10 cellular contexts compared by ENCODE assay signal in genomic region chr12:6450091-6450868, GRCh38. TPM values are rescaled to one million over a fixed set of nuclear protein-coding genes. Genes with fewer than 3 reads are reported as not detected.
DNase-seq lines count a peak whose midpoint lies in the region; ATAC-seq, FAIRE-seq and TF ChIP-seq lines count a peak whose summit lies in the region.
"Had no signal": no experiment of that assay in that cellular context is flagged by ENCODE, and none has a peak within 500 bp of the region (broad histone marks: within the 10 kb centered on the region; RNA-seq: fewer than 3 reads in every experiment).

No MANE protein-coding gene starts in this region.

- no peaks in the 10 kb centered on the region for H3K27me3 Mint-ChIP-seq in activated CD4-positive, alpha-beta T cell treated with anti-CD3 and anti-CD28 coated beads, Interleukin-2, amount 10 ng/mL, durations not matched to agents 7 days and 5 days
- H3K27me3 Mint-ChIP-seq in astrocyte (ENCODE audit: low read depth, unreplicated experiment) (peaks cover 11% of the 10 kb centered on the region), memory B cell (no peaks in the 10 kb centered on the region)

- peak overlapping the region; percentile 78 for H3K9ac ChIP-seq in astrocyte (ENCODE audit: low read length)

- no peaks in the 10 kb centered on the region for H3K9me3 Mint-ChIP-seq in activated CD4-positive, alpha-beta T cell treated with anti-CD3 and anti-CD28 coated beads, Interleukin-2, amount 10 ng/mL, durations not matched to agents 7 days and 5 days
- H3K9me3 Mint-ChIP-seq in astrocyte (ENCODE audit: unreplicated experiment) (peaks cover 1% of the 10 kb centered on the region), memory B cell (no peaks in the 10 kb centered on the region)

- peak overlapping the region; percentile 100 for H3K4me3 Mint-ChIP-seq in activated CD4-positive, alpha-beta T cell treated with anti-CD3 and anti-CD28 coated beads, Interleukin-2, amount 10 ng/mL, durations not matched to agents 7 days and 5 days
- H3K4me3 Mint-ChIP-seq in astrocyte (ENCODE audit: unreplicated experiment), result no peak overlapping the region
- H3K4me3 Mint-ChIP-seq in memory B cell, result peak overlapping the region; percentile 91

- no peak for DNase-seq in activated CD4-positive, alpha-beta T cell treated with anti-CD3 and anti-CD28 coated beads, Interleukin-2, amount 10 ng/mL, durations not matched to agents 7 days and 5 days
- DNase-seq in activated CD4-positive, alpha-beta T cell treated with anti-CD3 and anti-CD28 coated beads for 1 hour, result no peak
- no peak for DNase-seq in astrocyte (ENCODE audit: low read depth)
- DNase-seq in memory B cell (ENCODE audit: low spot score in 2 of 2), result no peak
- no peak for DNase-seq in thyroid gland
- no peak for DNase-seq in stimulated activated CD4-positive, alpha-beta T cell treated with anti-CD3 and anti-CD28 coated beads, Interleukin-15, amount 100 ng/mL, for 24 hours
- DNase-seq in NCI-H774 (lab: John Stamatoyannopoulos, UW), result no peak

- no peaks in the 10 kb centered on the region for H3K9me3 ChIP-seq in astrocyte (ENCODE audit: insufficient read depth, low read depth, low read length)
- H3K9me3 ChIP-seq in thyroid gland, result no peaks in the 10 kb centered on the region

- peaks cover 28% of the 10 kb centered on the region for H3K4me1 ChIP-seq in astrocyte (ENCODE audit: insufficient read depth, low read length)
- H3K4me1 ChIP-seq in thyroid gland, result peaks cover 45 to 59% of the 10 kb centered on the region in 2 donors

- no peak for TF ChIP-seq POLR2A in thyroid gland (IDR thresholded peaks at IDR 0.05)

- WGBS in thyroid gland, 2 donors, result 60 to 68% methylated on average over 16 of the region's 16 CpGs

- peak overlapping the region; percentile 92 for H3K4me2 ChIP-seq in astrocyte (ENCODE audit: low read length)

- H3K36me3 ChIP-seq in astrocyte (ENCODE audit: insufficient read depth, low read length) (no peaks in the 10 kb centered on the region), thyroid gland (no peaks in the 10 kb centered on the region)

- CTCF ChIA-PET in activated CD4-positive, alpha-beta T cell treated with anti-CD3 and anti-CD28 coated beads, Interleukin-2, amount 10 ng/mL, durations not matched to agents 7 days and 5 days (lab: Charles Lee), result interaction anchor here (1.1 to 3.3 kb wide), 8 partner anchors 10 to 115 kb away, joined by 4 to 27 read pairs (median 8); no protein-coding TSS in a partner anchor

- TF ChIP-seq CTCF in astrocyte (IDR thresholded peaks at IDR 0.05; ENCODE audit: insufficient read depth, low read depth, low read length), result no peak
- TF ChIP-seq CTCF in thyroid gland (IDR thresholded peaks at IDR 0.05), result no peak

- peaks cover 73% of the 10 kb centered on the region for H3K4me1 Mint-ChIP-seq in activated CD4-positive, alpha-beta T cell treated with anti-CD3 and anti-CD28 coated beads, Interleukin-2, amount 10 ng/mL, durations not matched to agents 7 days and 5 days
- H3K4me1 Mint-ChIP-seq in astrocyte (ENCODE audit: low read depth, unreplicated experiment), result peaks cover 14% of the 10 kb centered on the region
- H3K4me1 Mint-ChIP-seq in memory B cell, result peaks cover 57% of the 10 kb centered on the region

- FAIRE-seq in astrocyte (lab: Jason Lieb, UNC), result no peak
- FAIRE-seq: islet of Langerhans had no signal

- H3K27me3 ChIP-seq in astrocyte (ENCODE audit: insufficient read depth, low read length), result no peaks in the 10 kb centered on the region
- no peaks in the 10 kb centered on the region for H3K27me3 ChIP-seq in thyroid gland

- ATAC-seq in memory B cell (ENCODE audit: low read depth), result no peak
- ATAC-seq in HG02759 (IDR thresholded peaks at IDR 0.05; ENCODE audit: unreplicated experiment), result no peak

- intact Hi-C loops in thyroid gland (cut with DNase I), result no loop called here

- H3K27ac Mint-ChIP-seq in activated CD4-positive, alpha-beta T cell treated with anti-CD3 and anti-CD28 coated beads, Interleukin-2, amount 10 ng/mL, durations not matched to agents 7 days and 5 days, result peak overlapping the region; percentile 98
- H3K27ac Mint-ChIP-seq in astrocyte (ENCODE audit: unreplicated experiment) (peak overlapping the region; percentile 34), memory B cell (peak overlapping the region; percentile 97)

- H3K79me2 ChIP-seq in astrocyte (ENCODE audit: insufficient read depth, low read length), result no peaks in the 10 kb centered on the region

- peaks cover 72% of the 10 kb centered on the region for H3K36me3 Mint-ChIP-seq in activated CD4-positive, alpha-beta T cell treated with anti-CD3 and anti-CD28 coated beads, Interleukin-2, amount 10 ng/mL, durations not matched to agents 7 days and 5 days (ENCODE audit: low read depth)
- H3K36me3 Mint-ChIP-seq in astrocyte (ENCODE audit: low read depth, unreplicated experiment), result peaks cover 7% of the 10 kb centered on the region
- H3K36me3 Mint-ChIP-seq in memory B cell, result peaks cover 29% of the 10 kb centered on the region

- peak overlapping the region; percentile 94 for H2AFZ ChIP-seq in astrocyte (ENCODE audit: low read depth, low read length)

- POLR2A ChIA-PET in activated CD4-positive, alpha-beta T cell treated with anti-CD3 and anti-CD28 coated beads, Interleukin-2, amount 10 ng/mL, durations not matched to agents 7 days and 5 days (lab: Charles Lee), result interaction anchor here (1.6 kb wide), 1 partner anchor 21 kb away, joined by 8 read pairs; the partner anchor contains the start of gene VAMP1

- no peaks in the 10 kb centered on the region for H4K20me1 ChIP-seq in astrocyte (ENCODE audit: insufficient read depth, low read length)

- H3K4me3 ChIP-seq in astrocyte (ENCODE audit: insufficient read depth, low read depth, low read length) (peak overlapping the region; percentile 65), thyroid gland (replicated peaks in 1 of 3) (peak overlapping the region in 1 of 3 donors; percentile 74)

- H3K27ac ChIP-seq in astrocyte (ENCODE audit: low read depth, low read length) (no peak overlapping the region), thyroid gland (peak overlapping the region; percentile 99)

RNA-seq across cellular contexts. Expression of gene TAPBPL, which starts 1.6 kb away (rescaled TPM):
- total RNA-seq in activated CD4-positive, alpha-beta T cell treated with anti-CD3 and anti-CD28 coated beads, Interleukin-2, amount 10 ng/mL, durations not matched to agents 7 days and 5 days, result 10 to 100 TPM; 45.8 to 47.9 TPM
- total RNA-seq in astrocyte (0.87 and 1.6 TPM in 2 replicates), thyroid gland (10 to 100 TPM; 29.3 to 70.1 (median 59.4) TPM)

RNA-seq across cellular contexts. Expression of gene CD27, which starts 5.5 kb away (rescaled TPM):
- 100 to 1,000 TPM; 115 to 134 TPM for total RNA-seq in activated CD4-positive, alpha-beta T cell treated with anti-CD3 and anti-CD28 coated beads, Interleukin-2, amount 10 ng/mL, durations not matched to agents 7 days and 5 days
- total RNA-seq in astrocyte (not detected in 2 replicates), thyroid gland (10 to 100 TPM in 1 of 4 donors, 1 to 10 TPM in 3; 2.7 to 10.8 (median 6.4) TPM)
- total RNA-seq: Daoy had no signal

RNA-seq across cellular contexts. Expression of gene VAMP1, which starts 20.2 kb away (rescaled TPM):
- 10 to 100 TPM; 61.4 to 73.4 TPM for total RNA-seq in activated CD4-positive, alpha-beta T cell treated with anti-CD3 and anti-CD28 coated beads, Interleukin-2, amount 10 ng/mL, durations not matched to agents 7 days and 5 days
- 21.0 and 23.1 TPM in 2 replicates for total RNA-seq in astrocyte
- total RNA-seq in thyroid gland, result 10 to 100 TPM in 3 of 4 donors, 1 to 10 TPM in 1; 7.5 to 25.9 (median 12.8) TPM

RNA-seq across cellular contexts. Expression of gene MRPL51, which starts 42.8 kb away (rescaled TPM):
- 100 to 1,000 TPM; 212 to 241 TPM for total RNA-seq in activated CD4-positive, alpha-beta T cell treated with anti-CD3 and anti-CD28 coated beads, Interleukin-2, amount 10 ng/mL, durations not matched to agents 7 days and 5 days
- total RNA-seq in astrocyte (192 and 202 TPM in 2 replicates), thyroid gland (10 to 100 TPM; 16.7 to 84.6 (median 46.9) TPM)

RNA-seq across cellular contexts. Expression of gene NCAPD2, which starts 43.6 kb away (rescaled TPM):
- total RNA-seq in activated CD4-positive, alpha-beta T cell treated with anti-CD3 and anti-CD28 coated beads, Interleukin-2, amount 10 ng/mL, durations not matched to agents 7 days and 5 days, result 100 to 1,000 TPM; 191 to 202 TPM
- total RNA-seq in astrocyte (18.6 and 21.1 TPM in 2 replicates), thyroid gland (10 to 100 TPM; 22.4 to 31.8 (median 28.6) TPM)

Comparison
In these comparisons a context has a peak if more than half of its experiments do, and no peak if none do; other contexts are left out.
1. H3K27ac Mint-ChIP-seq: peak in every context shown above with its lines; median percentile 98 in activated CD4-positive, alpha-beta T cell treated with anti-CD3 and anti-CD28 coated beads, Interleukin-2, amount 10 ng/mL, durations not matched to agents 7 days and 5 days; 97 in memory B cell; 34 in astrocyte.
2. RNA of gene TAPBPL, which starts 1.6 kb away (total RNA-seq): 29.3 to 70.1 TPM in thyroid gland and 45.8 to 47.9 TPM in activated CD4-positive, alpha-beta T cell treated with anti-CD3 and anti-CD28 coated beads, Interleukin-2, amount 10 ng/mL, durations not matched to agents 7 days and 5 days; 0.87 to 1.6 TPM in astrocyte; every median in the first group is over 10 times any median in the second.
3. RNA of gene CD27, which starts 5.5 kb away (total RNA-seq): 115 to 134 TPM in activated CD4-positive, alpha-beta T cell treated with anti-CD3 and anti-CD28 coated beads, Interleukin-2, amount 10 ng/mL, durations not matched to agents 7 days and 5 days; 2.7 to 10.8 TPM in thyroid gland and not detected in astrocyte; every median in the first group is over 4 times any median in the second.